ENCODE assay signal across 19 cellular contexts in genomic region chr18:9081940-9082339, GRCh38. TPM values are rescaled to one million over a fixed set of nuclear protein-coding genes. Genes with fewer than 3 reads are reported as not detected.
A peak's percentile ranks its signal among the peaks of the same experiment; 100 is the strongest.
DNase-seq lines count a peak whose midpoint lies in the region; ATAC-seq, FAIRE-seq and TF ChIP-seq lines count a peak whose summit lies in the region.
"Had no signal": no experiment of that assay in that cellular context is flagged by ENCODE, and none has a peak within 500 bp of the region (broad histone marks: within the 10 kb centered on the region; RNA-seq: fewer than 3 reads in every experiment).

No MANE protein-coding gene starts in this region.

- H3K27me3 ChIP-seq in K562 (ENCODE audit: control insufficient read depth in 2 of 2, insufficient read depth in 2 of 2, low read length in 2 of 2) = no peaks in the 10 kb centered on the region

- H3K9me3 Mint-ChIP-seq in stimulated activated naive CD8-positive, alpha-beta T cell treated with anti-CD3 and anti-CD28 coated beads, Interleukin-15, amount 100 ng/mL, for 72 hours = peaks cover 0 to 4% of the 10 kb centered on the region in 2 donors
- H3K9me3 Mint-ChIP-seq: HFFc6, neural crest cell had no signal

- in situ Hi-C loops in K562 (cut with MboI) = no loop called here

- no peak for TF ChIP-seq CTCF in K562 (IDR thresholded peaks at IDR 0.05 in 2 of 3, conservative IDR thresholded peaks at IDR 0.05 in 1 of 3; ENCODE audit: insufficient read depth in 2 of 3, low read depth in 1 of 3, low read length in 3 of 3)

- no peak for FAIRE-seq in K562 (lab: Jason Lieb, UNC)
- FAIRE-seq: astrocyte had no signal

- peaks cover 0 to 3% of the 10 kb centered on the region in 2 experiments; a peak in 3 of 5 replicates for H3K4me1 ChIP-seq in K562 (replicated peaks in 1 of 2; ENCODE audit: control insufficient read depth in 2 of 2, insufficient read depth in 2 of 2, low read length in 2 of 2)
- H3K4me1 ChIP-seq: Caco-2 had no signal

- intact Hi-C loops in K562 (cut with micrococcal nuclease) = loop anchor here (2.0 kb wide), 1 partner anchor 21 kb away; the partner anchor contains the start of gene NDUFV2

- POLR2A ChIA-PET in K562 (lab: Yijun Ruan, JAX) = interaction anchor here (1.5 to 1.8 kb wide), 2 partner anchors 10 to 12 kb away, joined by 3 to 5 read pairs; no protein-coding TSS in a partner anchor

- TF ChIP-seq RAD21 in K562 (CRISPR knock-in tag; conservative IDR thresholded peaks at IDR 0.05 in 1 of 2, IDR thresholded peaks at IDR 0.05 in 1 of 2) = no peak

- H3K4me2 ChIP-seq in K562 (ENCODE audit: insufficient read depth, low read length) = no peak overlapping the region

- H3K9me3 ChIP-seq in K562 (replicated peaks; ENCODE audit: control insufficient read depth, insufficient read depth, low read depth, low read length) = no peaks in the 10 kb centered on the region
- H3K9me3 ChIP-seq: Caco-2 had no signal

- no peak overlapping the region for H3K4me3 ChIP-seq in K562

- TF ChIP-seq EP300 in K562 (IDR thresholded peaks at IDR 0.05; ENCODE audit: low read length) = peak; percentile 18; the same call in 1 of the 2 replicates

- TF ChIP-seq POLR2A in K562 (conservative IDR thresholded peaks at IDR 0.05) = no peak

- H3K27ac ChIP-seq in K562 (ENCODE audit: extremely low read depth, low read depth, low read length) = no peak overlapping the region
- H3K27ac ChIP-seq: RWPE1 had no signal

- ATAC-seq in K562 = no peak
- peak; percentile 24 for ATAC-seq in stimulated activated naive CD8-positive, alpha-beta T cell treated with anti-CD3 and anti-CD28 coated beads, Interleukin-15, amount 100 ng/mL, for 72 hours
- no peak for ATAC-seq in HG03097 (IDR thresholded peaks at IDR 0.05; ENCODE audit: low FRiP score, unreplicated experiment)
- ATAC-seq: SK-N-SH treated with all-trans-retinoic acid at 6 μM for 48 hours had no signal

- no peak overlapping the region for H2AFZ ChIP-seq in K562 (ENCODE audit: low read depth, low read length)

- BruUV-seq in K562 (replicated peaks; lab: Mats Ljungman, UMichigan) = no TSS peak

- H3K27ac Mint-ChIP-seq in stimulated activated naive CD8-positive, alpha-beta T cell treated with anti-CD3 and anti-CD28 coated beads, Interleukin-15, amount 100 ng/mL, for 72 hours = peak overlapping the region in 1 of 2 donors; percentile 61
- H3K27ac Mint-ChIP-seq: HFFc6, mesothelial cell of epicardium had no signal

- peak in 2 of 3 donors; percentile 43 to 60 for DNase-seq in stimulated activated CD4-positive, alpha-beta T cell treated with anti-CD3 and anti-CD28 coated beads, Interleukin-12 subunit alpha, Interleukin-12 subunit beta, amount 100 ng/mL, for 48 hours (ENCODE audit: low read depth in 2 of 3, low spot score in 1 of 3)
- DNase-seq in stimulated activated CD4-positive, alpha-beta T cell treated with anti-CD3 and anti-CD28 coated beads, Interleukin-4, amount 100 ng/mL, for 1 hour = no peak
- DNase-seq in OCI-M1 (lab: John Stamatoyannopoulos, UW) (peak; percentile 92), K562 (ENCODE audit: extremely low read depth in 1 of 4, low spot score in 3 of 4) (no peak), NOMO-1 (lab: John Stamatoyannopoulos, UW; ENCODE audit: unreplicated experiment in 2 of 2) (no peak)
- peak; percentile 36 to 74 for DNase-seq in stimulated activated naive CD8-positive, alpha-beta T cell treated with anti-CD3 and anti-CD28 coated beads, Interleukin-15, amount 100 ng/mL, for 72 hours
- DNase-seq: activated gamma-delta T cell treated with Interleukin-2 at 50 U/mL for 16 hours, Caco-2, HFFc6, NCI-H1105, NCI-H510A, trophoblast cell had no signal

- no peaks in the 10 kb centered on the region for H3K36me3 ChIP-seq in K562 (ENCODE audit: control insufficient read depth, insufficient read depth, low read length)

- 44% methylated on average over 4 of the region's 4 CpGs for WGBS in K562 (ENCODE audit: insufficient coverage, low coverage, missing lambda C conversion rate)

- CTCF ChIA-PET in K562 (lab: Yijun Ruan, JAX; ENCODE audit: low intra/inter-chr PET ratio) = no interaction called here

- no peak overlapping the region for H3K9ac ChIP-seq in K562 (ENCODE audit: insufficient read depth in 1 of 2, low read depth in 2 of 2, low read length in 2 of 2)

- no peaks in the 10 kb centered on the region for H3K27me3 Mint-ChIP-seq in stimulated activated naive CD8-positive, alpha-beta T cell treated with anti-CD3 and anti-CD28 coated beads, Interleukin-15, amount 100 ng/mL, for 72 hours
- H3K27me3 Mint-ChIP-seq: stimulated activated naive CD8-positive, alpha-beta T cell treated with anti-CD3 and anti-CD28 coated beads, Interleukin-15, Interleukin-2, amounts not matched to agents 100 ng/mL and 50 ng/mL, for 24 hours had no signal

- H3K4me3 Mint-ChIP-seq in stimulated activated naive CD8-positive, alpha-beta T cell treated with anti-CD3 and anti-CD28 coated beads, Interleukin-15, amount 100 ng/mL, for 72 hours = peak overlapping the region in 1 of 2 donors; percentile 19
- H3K4me3 Mint-ChIP-seq: HFFc6, mesothelial cell of epicardium, neural crest cell had no signal

- peaks cover 48% of the 10 kb centered on the region for H3K4me1 Mint-ChIP-seq in stimulated activated naive CD8-positive, alpha-beta T cell treated with anti-CD3 and anti-CD28 coated beads, Interleukin-15, amount 100 ng/mL, for 72 hours
- H3K4me1 Mint-ChIP-seq: mesothelial cell of epicardium had no signal

- H3K79me2 ChIP-seq in K562 (ENCODE audit: control insufficient read depth, insufficient read depth, low read length) = no peaks in the 10 kb centered on the region

- no peaks in the 10 kb centered on the region for H3K9me1 ChIP-seq in K562 (ENCODE audit: control insufficient read depth, insufficient read depth, low read length)

- no peaks in the 10 kb centered on the region for H4K20me1 ChIP-seq in K562 (replicated peaks; ENCODE audit: control insufficient read depth, insufficient read depth, low read length)

TF ChIP-seq in K562, 482 proteins besides CTCF, POLR2A, EP300 and RAD21 (continues in another document):
- no peak for TF ChIP-seq SMARCE1 (IDR thresholded peaks at IDR 0.05)

RNA-seq across cellular contexts. Expression of gene NDUFV2, which starts 20.6 kb away (rescaled TPM):
- total RNA-seq in K562 (2011; cell fraction: chromatin; rRNA removed; ENCODE audit: low replicate concordance) = 122 and 367 TPM in 2 replicates
- total RNA-seq in K562 (2011; cell fraction: nucleolus; rRNA removed) = 101 and 132 TPM in 2 replicates
- total RNA-seq in K562 (2011; cell fraction: nucleoplasm; rRNA removed) = 250 and 347 TPM in 2 replicates
- total RNA-seq in K562 (2014; rRNA removed) = 213 and 332 TPM in 2 replicates
- 378 and 409 TPM in 2 replicates for total RNA-seq in K562 (2014; rRNA removed; fragmentation: Illumina TruSeq; extraction: Trizol)
- 341 and 397 TPM in 2 replicates for total RNA-seq in K562 (2015; rRNA removed; fragmentation: Illumina TruSeq; extraction: Trizol)
- total RNA-seq in K562 (2021) = 302 and 312 TPM in 2 replicates
- 451 and 487 TPM in 2 replicates for polyA plus RNA-seq in K562 (2011; rRNA removed)
- polyA plus RNA-seq in K562 (2011; cell fraction: cytosol; rRNA removed) = 117 and 214 TPM in 2 replicates
- polyA plus RNA-seq in K562 (2011; cell fraction: nucleus; rRNA removed) = 97.9 and 211 TPM in 2 replicates
- polyA plus RNA-seq in K562 (2012) = 263 and 279 TPM in 2 replicates
- 354 and 361 TPM in 2 replicates for polyA plus RNA-seq in K562 (2014; fragmentation: Illumina TruSeq; extraction: Trizol)
- polyA plus RNA-seq in K562 (2014; fragmentation: Nextera tagmentation; extraction: Ambion mirVana) = 100 to 1,000 TPM; 384 to 550 TPM
- 389 and 437 TPM in 2 replicates for polyA plus RNA-seq in K562 (2014; rRNA removed)
- 148 and 223 TPM in 2 replicates for polyA minus RNA-seq in K562 (2011; rRNA and poly(A)+ RNA removed)
- polyA minus RNA-seq in K562 (2011; cell fraction: cytosol; rRNA and poly(A)+ RNA removed) = 44.6 and 66.0 TPM in 2 replicates
- polyA minus RNA-seq in K562 (2011; cell fraction: nucleus; rRNA and poly(A)+ RNA removed) = 155 and 334 TPM in 2 replicates

RNA-seq across cellular contexts. Expression of gene ANKRD12, which starts 54.6 kb away (rescaled TPM):
- 17.5 and 89.7 TPM in 2 replicates for total RNA-seq in K562 (2011; cell fraction: chromatin; rRNA removed; ENCODE audit: low replicate concordance)
- 16.0 and 17.8 TPM in 2 replicates for total RNA-seq in K562 (2011; cell fraction: nucleolus; rRNA removed)
- 20.1 and 30.6 TPM in 2 replicates for total RNA-seq in K562 (2011; cell fraction: nucleoplasm; rRNA removed)
- total RNA-seq in K562 (2014; rRNA removed) (15.9 and 24.7 TPM in 2 replicates), K562 (2014; rRNA removed; fragmentation: Illumina TruSeq; extraction: Trizol) (23.6 and 29.9 TPM in 2 replicates), K562 (2015; rRNA removed; fragmentation: Illumina TruSeq; extraction: Trizol) (24.7 and 28.2 TPM in 2 replicates), K562 (2021) (24.2 and 25.4 TPM in 2 replicates)
- polyA plus RNA-seq in K562 (2011; rRNA removed) (10.7 and 11.8 TPM in 2 replicates), K562 (2014; fragmentation: Illumina TruSeq; extraction: Trizol) (9.5 and 16.0 TPM in 2 replicates), K562 (2014; fragmentation: Nextera tagmentation; extraction: Ambion mirVana) (10 to 100 TPM; 12.3 to 15.7 TPM), K562 (2014; rRNA removed) (5.8 and 6.6 TPM in 2 replicates)
- 1.3 and 3.0 TPM in 2 replicates for polyA plus RNA-seq in K562 (2011; cell fraction: cytosol; rRNA removed)
- polyA plus RNA-seq in K562 (2011; cell fraction: nucleus; rRNA removed) = 18.0 and 18.6 TPM in 2 replicates
- polyA plus RNA-seq in K562 (2012) = 10.7 and 12.0 TPM in 2 replicates
- polyA minus RNA-seq in K562 (2011; rRNA and poly(A)+ RNA removed) = 88.7 and 115 TPM in 2 replicates
- 21.7 and 26.1 TPM in 2 replicates for polyA minus RNA-seq in K562 (2011; cell fraction: cytosol; rRNA and poly(A)+ RNA removed)
- 29.1 and 58.8 TPM in 2 replicates for polyA minus RNA-seq in K562 (2011; cell fraction: nucleus; rRNA and poly(A)+ RNA removed)

Comparison
In these comparisons a context has a peak if more than half of its experiments do, and no peak if none do; other contexts are left out.
1. DNase-seq: peak in stimulated activated CD4-positive, alpha-beta T cell treated with anti-CD3 and anti-CD28 coated beads, Interleukin-12 subunit alpha, Interleukin-12 subunit beta, amount 100 ng/mL, for 48 hours (2 of 3), OCI-M1 (single experiment) and stimulated activated naive CD8-positive, alpha-beta T cell treated with anti-CD3 and anti-CD28 coated beads, Interleukin-15, amount 100 ng/mL, for 72 hours (2 of 2); none in stimulated activated CD4-positive, alpha-beta T cell treated with anti-CD3 and anti-CD28 coated beads, Interleukin-4, amount 100 ng/mL, for 1 hour (single experiment), K562 (0 of 4) and NOMO-1 (0 of 2).